ENCODE assay signal across 17 cellular contexts in genomic region chr1:164682570-164682969, GRCh38.
"Had no signal": no experiment of that assay in that cellular context is flagged by ENCODE, and none has a peak within 500 bp of the region (broad histone marks: within the 10 kb centered on the region; RNA-seq: fewer than 3 reads in every experiment).

No MANE protein-coding gene starts in this region.

- H3K4me1 ChIP-seq: breast epithelium, foreskin keratinocyte had no signal

- ATAC-seq: activated naive CD8-positive, alpha-beta T cell treated with anti-CD3 and anti-CD28 coated beads, Interleukin-2, amount 50 U/mL, for 24 hours; stimulated activated naive B cell treated with anti-CD40 and anti-IgM and Interleukin-4, amounts not matched to agents 10 μg/mL and 1 μg/mL and 100 μg/mL, for 72 hours had no signal

- H3K27ac Mint-ChIP-seq: activated naive CD4-positive, alpha-beta T cell treated with anti-CD3 and anti-CD28 coated beads for 36 hours; activated naive CD8-positive, alpha-beta T cell treated with anti-CD3 and anti-CD28 coated beads, Interleukin-2, amount 50 U/mL, for 24 hours; activated T-helper 2 cell treated with anti-CD3 and anti-CD28 coated beads, Interferon-gamma antibody, Interleukin-2, Interleukin-4, amounts not matched to agents 10 μg/mL and 5 μg/mL and 100 μg/mL, durations not matched to agents 14 hours and 24 hours and 36 hours; naive B cell; stimulated activated naive B cell treated with anti-CD40 and anti-IgM and Interleukin-4, amounts not matched to agents 10 μg/mL and 1 μg/mL and 100 μg/mL, for 72 hours had no signal

- H3K27ac ChIP-seq: breast epithelium, foreskin keratinocyte, tibial artery had no signal

- H3K36me3 ChIP-seq: breast epithelium had no signal

- H3K9me3 Mint-ChIP-seq: activated T-helper 2 cell treated with anti-CD3 and anti-CD28 coated beads, Interferon-gamma antibody, Interleukin-2, Interleukin-4, amounts not matched to agents 10 μg/mL and 5 μg/mL and 100 μg/mL, durations not matched to agents 14 hours and 24 hours and 36 hours; stimulated activated naive B cell treated with anti-CD40 and anti-IgM and Interleukin-4, amounts not matched to agents 10 μg/mL and 1 μg/mL and 100 μg/mL, for 72 hours had no signal

- H3K9me3 ChIP-seq: breast epithelium, tibial artery had no signal

- DNase-seq: activated CD4-positive, alpha-beta T cell treated with anti-CD3 and anti-CD28 coated beads, Interleukin-2, amount 50 U/mL, for 48 hours; activated naive CD4-positive, alpha-beta T cell treated with anti-CD3 and anti-CD28 coated beads for 36 hours; activated naive CD8-positive, alpha-beta T cell treated with anti-CD3 and anti-CD28 coated beads, Interleukin-2, amount 50 U/mL, for 24 hours; aorta; cerebellar nuclear complex; effector memory CD4-positive, alpha-beta T cell; glutamatergic neuron; left cardiac atrium; midbrain; naive B cell; nucleus accumbens; stimulated activated naive B cell treated with anti-CD40 and anti-IgM and Interleukin-4, amounts not matched to agents 10 μg/mL and 1 μg/mL and 100 μg/mL, for 72 hours; tibial artery had no signal

- H3K4me3 ChIP-seq: breast epithelium, lung, tibial artery had no signal

- H3K4me1 Mint-ChIP-seq: activated naive CD8-positive, alpha-beta T cell treated with anti-CD3 and anti-CD28 coated beads, Interleukin-2, amount 50 U/mL, for 24 hours; naive B cell; stimulated activated naive B cell treated with anti-CD40 and anti-IgM and Interleukin-4, amounts not matched to agents 10 μg/mL and 1 μg/mL and 100 μg/mL, for 72 hours had no signal

- H3K4me3 Mint-ChIP-seq: activated naive CD4-positive, alpha-beta T cell treated with anti-CD3 and anti-CD28 coated beads for 36 hours; activated naive CD8-positive, alpha-beta T cell treated with anti-CD3 and anti-CD28 coated beads, Interleukin-2, amount 50 U/mL, for 24 hours; naive B cell; stimulated activated naive B cell treated with anti-CD40 and anti-IgM and Interleukin-4, amounts not matched to agents 10 μg/mL and 1 μg/mL and 100 μg/mL, for 72 hours had no signal

- H3K27me3 ChIP-seq: breast epithelium, foreskin keratinocyte, tibial artery had no signal

- H3K36me3 Mint-ChIP-seq: naive B cell; stimulated activated naive B cell treated with anti-CD40 and anti-IgM and Interleukin-4, amounts not matched to agents 10 μg/mL and 1 μg/mL and 100 μg/mL, for 72 hours had no signal

- H3K27me3 Mint-ChIP-seq: activated naive CD8-positive, alpha-beta T cell treated with anti-CD3 and anti-CD28 coated beads, Interleukin-2, amount 50 U/mL, for 24 hours; naive B cell; stimulated activated naive B cell treated with anti-CD40 and anti-IgM and Interleukin-4, amounts not matched to agents 10 μg/mL and 1 μg/mL and 100 μg/mL, for 72 hours had no signal
